Comparison of ENCODE assay signal across 26 cellular contexts in genomic region chr11:118221419-118221818, GRCh38. TPM values are rescaled to one million over a fixed set of nuclear protein-coding genes. Genes with fewer than 3 reads are reported as not detected.
DNase-seq lines count a peak whose midpoint lies in the region; ATAC-seq, FAIRE-seq and TF ChIP-seq lines count a peak whose summit lies in the region.
"Had no signal": no experiment of that assay in that cellular context is flagged by ENCODE, and none has a peak within 500 bp of the region (broad histone marks: within the 10 kb centered on the region; RNA-seq: fewer than 3 reads in every experiment).

No MANE protein-coding gene starts in this region.

- H3K9ac ChIP-seq in duodenal mucosa (ENCODE audit: low read depth in 1 of 2, low read length in 2 of 2) = peak overlapping the region in 1 of 2 donors; percentile 11
- H3K9ac ChIP-seq: BLaER1 treated with 17β-estradiol and CSF1 and Interleukin-3, amounts not matched to agents 10 nM and 100 nM had no signal

- peak overlapping the region; percentile 69 to 88 for H3K4me3 Mint-ChIP-seq in CD14-positive monocyte
- peak overlapping the region; percentile 12 for H3K4me3 Mint-ChIP-seq in CD4-positive, alpha-beta T cell
- peak overlapping the region; percentile 96 for H3K4me3 Mint-ChIP-seq in activated CD8-positive, alpha-beta T cell treated with anti-CD3 and anti-CD28 coated beads for 36 hours
- H3K4me3 Mint-ChIP-seq: HFFc6, nephron had no signal

- POLR2A ChIA-PET in CD4-positive, alpha-beta T cell (lab: Charles Lee) = interaction anchor here (0.7 to 1.6 kb wide), 6 partner anchors 9 to 181 kb away, joined by 3 to 5 read pairs (median 3); partner anchors contain the start of gene MPZL3
- POLR2A ChIA-PET in activated CD8-positive, alpha-beta T cell treated with anti-CD3 and anti-CD28 coated beads for 36 hours (lab: Charles Lee) = interaction anchor here (0.7 to 19.8 kb wide), 14 partner anchors 9 to 221 kb away, joined by 3 to 364 read pairs (median 5); partner anchors contain the start of gene CD3E

- WGBS in small intestine, 3 donors = 76 to 93% (median 86%) methylated on average over 5 of the region's 5 CpGs

- intact Hi-C loops in CD14-positive monocyte (cut with micrococcal nuclease) = no loop called here
- intact Hi-C loops in CD4-positive, alpha-beta T cell (cut with DNase I, micrococcal nuclease) = loop anchor here in 1 of 2 experiments (2.0 to 5.0 kb wide), 2 partner anchors 19 to 36 kb away; no protein-coding TSS in a partner anchor
- intact Hi-C loops in activated CD8-positive, alpha-beta T cell treated with anti-CD3 and anti-CD28 coated beads for 36 hours (cut with micrococcal nuclease) = no loop called here

- peaks cover 53 to 64% of the 10 kb centered on the region in 2 donors for H3K36me3 Mint-ChIP-seq in CD14-positive monocyte
- peaks cover 15% of the 10 kb centered on the region for H3K36me3 Mint-ChIP-seq in CD4-positive, alpha-beta T cell (ENCODE audit: low read depth)
- H3K36me3 Mint-ChIP-seq in activated CD8-positive, alpha-beta T cell treated with anti-CD3 and anti-CD28 coated beads for 36 hours (ENCODE audit: low read depth) = peaks cover 85% of the 10 kb centered on the region

- peaks cover 92% of the 10 kb centered on the region for H3K4me1 Mint-ChIP-seq in CD14-positive monocyte
- peaks cover 92% of the 10 kb centered on the region for H3K4me1 Mint-ChIP-seq in CD4-positive, alpha-beta T cell (ENCODE audit: low read depth)
- H3K4me1 Mint-ChIP-seq in activated CD8-positive, alpha-beta T cell treated with anti-CD3 and anti-CD28 coated beads for 36 hours (ENCODE audit: low read depth) = peaks cover 69% of the 10 kb centered on the region
- H3K4me1 Mint-ChIP-seq: nephron had no signal

- peaks cover 0 to 2% (median 0%) of the 10 kb centered on the region in 3 donors for H3K27me3 Mint-ChIP-seq in CD14-positive monocyte (ENCODE audit: low read depth in 3 of 3)
- H3K27me3 Mint-ChIP-seq in CD4-positive, alpha-beta T cell = no peaks in the 10 kb centered on the region
- H3K27me3 Mint-ChIP-seq in activated CD8-positive, alpha-beta T cell treated with anti-CD3 and anti-CD28 coated beads for 36 hours = no peaks in the 10 kb centered on the region

- H3K27me3 ChIP-seq in CD4-positive, alpha-beta T cell (ENCODE audit: control insufficient read depth, insufficient read depth, low read length) = no peaks in the 10 kb centered on the region
- H3K27me3 ChIP-seq in duodenal mucosa (ENCODE audit: control insufficient read depth in 1 of 2, insufficient read depth in 2 of 2, low read length in 2 of 2) (no peaks in the 10 kb centered on the region), small intestine (ENCODE audit: control insufficient read depth in 2 of 2, insufficient read depth in 2 of 2, low read length in 2 of 2) (peaks cover 0 to 3% of the 10 kb centered on the region in 2 donors)
- H3K27me3 ChIP-seq: pancreas had no signal

- H3K27ac Mint-ChIP-seq in CD14-positive monocyte = peak overlapping the region in 2 of 7 donors; percentile 13 to 67
- H3K27ac Mint-ChIP-seq in CD4-positive, alpha-beta T cell = no peak overlapping the region
- H3K27ac Mint-ChIP-seq in activated CD8-positive, alpha-beta T cell treated with anti-CD3 and anti-CD28 coated beads for 36 hours = peak overlapping the region; percentile 100
- H3K27ac Mint-ChIP-seq: HFFc6, nephron had no signal

- no peak for TF ChIP-seq CTCF in CD14-positive monocyte (IDR thresholded peaks at IDR 0.05)
- no peak for TF ChIP-seq CTCF in CD4-positive, alpha-beta T cell (IDR thresholded peaks at IDR 0.05)
- TF ChIP-seq CTCF in activated CD8-positive, alpha-beta T cell treated with anti-CD3 and anti-CD28 coated beads for 36 hours (IDR thresholded peaks at IDR 0.05) = no peak

- H3K4me1 ChIP-seq in duodenal mucosa (ENCODE audit: control insufficient read depth in 1 of 2, insufficient read depth in 2 of 2, low read length in 2 of 2) (peaks cover 0 to 4% of the 10 kb centered on the region in 2 donors), small intestine (ENCODE audit: control insufficient read depth in 2 of 2, insufficient read depth in 1 of 2, low read depth in 1 of 2, low read length in 1 of 2) (no peaks in the 10 kb centered on the region)
- H3K4me1 ChIP-seq: pancreas, suprapubic skin had no signal

- no peaks in the 10 kb centered on the region for H3K9me3 Mint-ChIP-seq in CD14-positive monocyte
- H3K9me3 Mint-ChIP-seq in CD4-positive, alpha-beta T cell = no peaks in the 10 kb centered on the region
- H3K9me3 Mint-ChIP-seq in activated CD8-positive, alpha-beta T cell treated with anti-CD3 and anti-CD28 coated beads for 36 hours = peaks cover 12% of the 10 kb centered on the region
- H3K9me3 Mint-ChIP-seq: HFFc6, nephron had no signal

- no peak for ATAC-seq in CD4-positive, alpha-beta T cell (ENCODE audit: poor library complexity)
- ATAC-seq in activated CD8-positive, alpha-beta T cell treated with anti-CD3 and anti-CD28 coated beads for 36 hours = no peak
- ATAC-seq in HG02885 (IDR thresholded peaks at IDR 0.05; ENCODE audit: poor library complexity, unreplicated experiment) = no peak
- ATAC-seq in HG02571 (IDR thresholded peaks at IDR 0.05; ENCODE audit: unreplicated experiment) = no peak
- ATAC-seq: activated naive CD4-positive, alpha-beta T cell treated with anti-CD3 and anti-CD28 coated beads, Interleukin-2, amount 50 U/mL, for 72 hours; lower lobe of right lung; pancreas had no signal

- no peak overlapping the region for H3K27ac ChIP-seq in CD4-positive, alpha-beta T cell (ENCODE audit: low read depth, low read length)
- H3K27ac ChIP-seq in duodenal mucosa (ENCODE audit: low read depth, low read length) = no peak overlapping the region
- H3K27ac ChIP-seq in small intestine (ENCODE audit: low read depth in 1 of 2, low read length in 1 of 2) = no peak overlapping the region
- H3K27ac ChIP-seq: BLaER1 treated with 17β-estradiol and CSF1 and Interleukin-3, amounts not matched to agents 10 nM and 100 nM; esophagus squamous epithelium; lower lobe of right lung; pancreas; suprapubic skin had no signal

- no peak for FAIRE-seq in small intestine (lab: Jason Lieb, UNC)
- FAIRE-seq: astrocyte, GM12892, pancreas had no signal

- H3K4me3 ChIP-seq in duodenal mucosa (ENCODE audit: low read depth in 1 of 2, low read length in 2 of 2) (peak overlapping the region; percentile 19 to 29), small intestine (ENCODE audit: low read depth in 1 of 2, low read length in 2 of 2) (peak overlapping the region in 1 of 2 donors; percentile 35)
- H3K4me3 ChIP-seq: esophagus squamous epithelium, pancreas, suprapubic skin had no signal

- no peaks in the 10 kb centered on the region for H3K9me3 ChIP-seq in CD4-positive, alpha-beta T cell (ENCODE audit: control insufficient read depth, low read length)
- H3K9me3 ChIP-seq in duodenal mucosa (ENCODE audit: control insufficient read depth in 1 of 2, low read length in 2 of 2) (no peaks in the 10 kb centered on the region), small intestine (ENCODE audit: control insufficient read depth, low read depth) (no peaks in the 10 kb centered on the region)
- H3K9me3 ChIP-seq: esophagus squamous epithelium, lower lobe of right lung, pancreas, spleen, suprapubic skin had no signal

- CTCF ChIA-PET in CD4-positive, alpha-beta T cell (lab: Charles Lee) = interaction anchor here (0.8 to 5.1 kb wide), 3 partner anchors 11 to 25 kb away, joined by 4 to 24 read pairs (median 6); no protein-coding TSS in a partner anchor
- CTCF ChIA-PET in activated CD8-positive, alpha-beta T cell treated with anti-CD3 and anti-CD28 coated beads for 36 hours (lab: Charles Lee) = interaction anchor here (1.2 to 10.2 kb wide), 6 partner anchors 18 to 69 kb away, joined by 3 to 100 read pairs (median 6); no protein-coding TSS in a partner anchor

- H3K36me3 ChIP-seq in duodenal mucosa (ENCODE audit: control insufficient read depth in 1 of 2, insufficient read depth in 2 of 2, low read length in 2 of 2) (no peaks in the 10 kb centered on the region), small intestine (ENCODE audit: control insufficient read depth in 2 of 2, insufficient read depth in 2 of 2, low read length in 2 of 2) (no peaks in the 10 kb centered on the region)
- H3K36me3 ChIP-seq: lower lobe of right lung, spleen, suprapubic skin had no signal

- DNase-seq in CD14-positive monocyte (ENCODE audit: low spot score) = no peak
- no peak for DNase-seq in CD4-positive, alpha-beta T cell
- DNase-seq in activated CD8-positive, alpha-beta T cell treated with anti-CD3 and anti-CD28 coated beads for 36 hours = peak; percentile 54
- no peak for DNase-seq in small intestine
- DNase-seq: cortex of kidney, esophagus squamous epithelium, foreskin melanocyte, HFFc6, lower lobe of right lung, MV-4-11, pancreas, spleen had no signal

RNA-seq across cellular contexts. Expression of gene JAML, which starts 3.4 kb away (rescaled TPM):
- polyA plus RNA-seq in CD14-positive monocyte (100 to 1,000 TPM; 748 to 968 TPM), small intestine (10 to 100 TPM in 1 of 3 donors, 1 to 10 TPM in 2; 4.2 to 21.6 (median 5.0) TPM)
- 10 to 100 TPM; 26.7 to 30.3 TPM for total RNA-seq in CD4-positive, alpha-beta T cell
- 100 to 1,000 TPM; 236 to 251 TPM for total RNA-seq in activated CD8-positive, alpha-beta T cell treated with anti-CD3 and anti-CD28 coated beads for 36 hours
- total RNA-seq: astrocyte, HFFc6, LHCN-M2, NCI-H460 had no signal

RNA-seq across cellular contexts. Expression of gene MPZL3, which starts 30.7 kb away (rescaled TPM):
- 1 to 10 TPM; 4.2 to 8.5 TPM for polyA plus RNA-seq in CD14-positive monocyte
- 10 to 100 TPM; 29.0 to 30.2 TPM for total RNA-seq in CD4-positive, alpha-beta T cell
- total RNA-seq in activated CD8-positive, alpha-beta T cell treated with anti-CD3 and anti-CD28 coated beads for 36 hours = 10 to 100 TPM; 51.1 to 51.7 TPM
- polyA plus RNA-seq in small intestine = 1 to 10 TPM; 3.0 to 4.0 (median 3.9) TPM
- total RNA-seq: LHCN-M2 had no signal

RNA-seq across cellular contexts. Expression of gene MPZL2, which starts 42.7 kb away (rescaled TPM):
- 10 to 100 TPM in 1 of 2 donors, 1 to 10 TPM in 1; 8.0 to 18.6 TPM for polyA plus RNA-seq in CD14-positive monocyte
- total RNA-seq in CD4-positive, alpha-beta T cell = 1 to 10 TPM in 1 of 2 experiments, under 1 TPM in 1; 0.95 to 1.8 TPM
- 10 to 100 TPM; 26.2 to 31.0 TPM for total RNA-seq in activated CD8-positive, alpha-beta T cell treated with anti-CD3 and anti-CD28 coated beads for 36 hours
- 10 to 100 TPM in 1 of 3 donors, 1 to 10 TPM in 2; 1.6 to 27.5 (median 3.1) TPM for polyA plus RNA-seq in small intestine
- total RNA-seq: HFFc6, LHCN-M2, OCI-LY7 had no signal

RNA-seq across cellular contexts. Expression of gene SCN2B, which starts 45.0 kb away (rescaled TPM):
- polyA plus RNA-seq in CD14-positive monocyte (not detected), small intestine (1 to 10 TPM in 1 of 3 donors, under 1 TPM in 1, not detected in 1; under 0.01 to 2.3 TPM)
- not detected for total RNA-seq in CD4-positive, alpha-beta T cell
- total RNA-seq in activated CD8-positive, alpha-beta T cell treated with anti-CD3 and anti-CD28 coated beads for 36 hours = not detected
- total RNA-seq: HFFc6; LHCN-M2; mononuclear cell; NCI-H460; T-helper 2 cell treated with Interferon-gamma antibody and Interleukin-4, amounts not matched to agents 100 ng/mL and 5 ng/mL, for 36 hours had no signal

Comparison
In these comparisons a context has a peak if more than half of its experiments do, and no peak if none do; other contexts are left out.
1. H3K4me3 Mint-ChIP-seq: peak in every context shown above with its lines; median percentile 96 in activated CD8-positive, alpha-beta T cell treated with anti-CD3 and anti-CD28 coated beads for 36 hours; 78 in CD14-positive monocyte; 12 in CD4-positive, alpha-beta T cell.
2. RNA of gene JAML, which starts 3.4 kb away (total RNA-seq): 236 to 251 TPM in activated CD8-positive, alpha-beta T cell treated with anti-CD3 and anti-CD28 coated beads for 36 hours; 26.7 to 30.3 TPM in CD4-positive, alpha-beta T cell; every median in the first group is over 4 times any median in the second.
3. RNA of gene MPZL2, which starts 42.7 kb away (total RNA-seq): 26.2 to 31.0 TPM in activated CD8-positive, alpha-beta T cell treated with anti-CD3 and anti-CD28 coated beads for 36 hours; 0.95 to 1.8 TPM in CD4-positive, alpha-beta T cell; every median in the first group is over 4 times any median in the second.